Comparison of ENCODE assay signal across 8 cellular contexts in the genomic region with DNA sequence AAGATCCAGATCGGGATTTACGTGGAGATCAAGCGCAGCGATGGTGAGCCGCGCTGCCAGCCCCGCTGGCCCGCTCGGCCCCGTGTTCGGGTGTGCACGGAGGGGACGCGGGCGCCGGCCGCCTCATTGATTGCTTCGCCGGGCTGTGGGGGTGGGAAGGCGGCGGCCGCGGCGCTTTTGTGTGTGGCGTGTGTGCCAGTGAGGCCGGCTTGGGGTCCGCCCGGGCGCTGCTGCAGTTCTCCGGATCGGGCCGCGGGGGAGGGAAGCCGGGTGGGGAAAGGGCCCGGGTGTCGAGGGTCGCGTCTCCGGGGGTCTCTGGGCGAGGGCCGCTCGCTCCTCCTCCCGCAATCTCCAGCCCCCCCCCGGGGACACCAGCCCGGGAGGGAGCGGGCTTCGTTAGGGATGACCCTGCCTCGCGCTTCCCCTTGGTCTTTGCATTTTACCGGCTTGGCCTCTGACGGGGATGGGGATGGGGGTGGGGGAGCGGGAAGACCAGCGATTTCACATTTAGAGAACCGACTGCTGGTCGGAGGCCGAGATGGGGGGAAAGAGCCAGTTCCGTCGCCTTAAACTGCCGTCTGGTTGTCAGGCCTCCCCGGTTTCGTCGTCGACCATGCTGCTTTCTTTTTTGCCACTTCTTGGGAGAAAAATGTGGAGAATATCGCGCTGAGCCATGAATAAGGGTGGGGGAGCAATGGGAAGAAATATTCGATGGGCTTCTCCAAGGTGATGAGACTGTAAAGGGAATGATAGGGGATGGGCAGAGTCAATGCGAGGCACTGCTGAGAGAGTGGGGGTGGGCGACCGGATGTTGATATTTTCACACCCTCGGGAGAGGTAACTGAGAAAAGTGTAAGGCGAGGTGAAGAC. TPM values are rescaled to one million over a fixed set of nuclear protein-coding genes. Genes with fewer than 3 reads are reported as not detected.
DNase-seq lines count a peak whose midpoint lies in the region; ATAC-seq and TF ChIP-seq lines count a peak whose summit lies in the region.

No MANE protein-coding gene starts in this region.

- no peak for TF ChIP-seq CTCF in epithelial cell of esophagus (IDR thresholded peaks at IDR 0.05; ENCODE audit: insufficient read depth, low read depth, low read length, missing control alignments)

- DNase-seq in NCI-H2171 treated with DMSO at 0.1 percent for 48 hours (lab: John Stamatoyannopoulos, UW) (peak; percentile 42), NCI-H2171 (lab: John Stamatoyannopoulos, UW) (no peak), NCI-H226 (peak; percentile 18), epithelial cell of esophagus (ENCODE audit: low read depth) (peak; percentile 30), mucosa of gallbladder (ENCODE audit: low spot score) (peak; percentile 40)
- DNase-seq in activated CD8-positive, alpha-beta memory T cell treated with anti-CD3 and anti-CD28 coated beads, Interleukin-2, amount 50 U/mL, for 48 hours, result peak; percentile 77
- peak; percentile 78 for DNase-seq in stimulated activated CD8-positive, alpha-beta memory T cell treated with anti-CD3 and anti-CD28 coated beads, Interleukin-4, amount 100 ng/mL, for 48 hours

- peak overlapping the region; percentile 79 for H3K4me3 ChIP-seq in epithelial cell of esophagus (ENCODE audit: low read length)

- ATAC-seq in HG02798 (IDR thresholded peaks at IDR 0.05; ENCODE audit: poor library complexity, unreplicated experiment), result peak; percentile 23

RNA-seq across cellular contexts. Expression of a gene that starts 0.7 kb away (rescaled TPM):
- total RNA-seq in mucosa of gallbladder, result 31.1 TPM
